1 cellular context compared by ENCODE assay signal in genomic region chr12:54081581-54082401, GRCh38.
TF ChIP-seq lines count a peak whose summit lies in the region.

No MANE protein-coding gene starts in this region.

TF ChIP-seq in HEK293, 187 proteins besides CTCF, POLR2A, EP300 and RAD21 (continued from another document):
- TF ChIP-seq PATZ1 (tag by site-specific recombination; IDR thresholded peaks at IDR 0.05): 0 out of 2 replicates have a peak, but pooled peaks have one; percentile 43
- TF ChIP-seq, protein P1, sequence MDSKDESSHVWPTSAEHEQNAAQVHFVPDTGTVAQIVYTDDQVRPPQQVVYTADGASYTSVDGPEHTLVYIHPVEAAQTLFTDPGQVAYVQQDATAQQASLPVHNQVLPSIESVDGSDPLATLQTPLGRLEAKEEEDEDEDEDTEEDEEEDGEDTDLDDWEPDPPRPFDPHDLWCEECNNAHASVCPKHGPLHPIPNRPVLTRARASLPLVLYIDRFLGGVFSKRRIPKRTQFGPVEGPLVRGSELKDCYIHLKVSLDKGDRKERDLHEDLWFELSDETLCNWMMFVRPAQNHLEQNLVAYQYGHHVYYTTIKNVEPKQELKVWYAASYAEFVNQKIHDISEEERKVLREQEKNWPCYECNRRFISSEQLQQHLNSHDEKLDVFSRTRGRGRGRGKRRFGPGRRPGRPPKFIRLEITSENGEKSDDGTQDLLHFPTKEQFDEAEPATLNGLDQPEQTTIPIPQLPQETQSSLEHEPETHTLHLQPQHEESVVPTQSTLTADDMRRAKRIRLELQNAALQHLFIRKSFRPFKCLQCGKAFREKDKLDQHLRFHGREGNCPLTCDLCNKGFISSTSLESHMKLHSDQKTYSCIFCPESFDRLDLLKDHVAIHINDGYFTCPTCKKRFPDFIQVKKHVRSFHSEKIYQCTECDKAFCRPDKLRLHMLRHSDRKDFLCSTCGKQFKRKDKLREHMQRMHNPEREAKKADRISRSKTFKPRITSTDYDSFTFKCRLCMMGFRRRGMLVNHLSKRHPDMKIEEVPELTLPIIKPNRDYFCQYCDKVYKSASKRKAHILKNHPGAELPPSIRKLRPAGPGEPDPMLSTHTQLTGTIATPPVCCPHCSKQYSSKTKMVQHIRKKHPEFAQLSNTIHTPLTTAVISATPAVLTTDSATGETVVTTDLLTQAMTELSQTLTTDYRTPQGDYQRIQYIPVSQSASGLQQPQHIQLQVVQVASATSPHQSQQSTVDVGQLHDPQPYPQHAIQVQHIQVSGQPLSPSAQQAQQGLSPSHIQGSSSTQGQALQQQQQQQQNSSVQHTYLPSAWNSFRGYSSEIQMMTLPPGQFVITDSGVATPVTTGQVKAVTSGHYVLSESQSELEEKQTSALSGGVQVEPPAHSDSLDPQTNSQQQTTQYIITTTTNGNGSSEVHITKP (tag by site-specific recombination; IDR thresholded peaks at IDR 0.05): 0 out of 2 replicates have a peak, but pooled peaks have one; percentile 7
- TF ChIP-seq ZBTB6 (tag by site-specific recombination; IDR thresholded peaks at IDR 0.05): peak; percentile 45; the same call in 1 of the 2 replicates
- 0 out of 2 replicates have a peak, but pooled peaks have one; percentile 24 for TF ChIP-seq HIC1 (tag by site-specific recombination; IDR thresholded peaks at IDR 0.05)
- TF ChIP-seq YY1 (tag by site-specific recombination; IDR thresholded peaks at IDR 0.05): 0 out of 2 replicates have a peak, but pooled peaks have one; percentile 55
- peak; percentile 75 for TF ChIP-seq ZNF394 (tag by site-specific recombination; IDR thresholded peaks at IDR 0.05; ENCODE audit: borderline replicate concordance)
- TF ChIP-seq ZFP37 (tag by site-specific recombination; IDR thresholded peaks at IDR 0.05): 0 out of 2 replicates have a peak, but pooled peaks have one; percentile 24
- peak; percentile 44; the same call in 1 of the 2 replicates for TF ChIP-seq PRDM1 (tag by site-specific recombination; IDR thresholded peaks at IDR 0.05)
- TF ChIP-seq, protein P2, sequence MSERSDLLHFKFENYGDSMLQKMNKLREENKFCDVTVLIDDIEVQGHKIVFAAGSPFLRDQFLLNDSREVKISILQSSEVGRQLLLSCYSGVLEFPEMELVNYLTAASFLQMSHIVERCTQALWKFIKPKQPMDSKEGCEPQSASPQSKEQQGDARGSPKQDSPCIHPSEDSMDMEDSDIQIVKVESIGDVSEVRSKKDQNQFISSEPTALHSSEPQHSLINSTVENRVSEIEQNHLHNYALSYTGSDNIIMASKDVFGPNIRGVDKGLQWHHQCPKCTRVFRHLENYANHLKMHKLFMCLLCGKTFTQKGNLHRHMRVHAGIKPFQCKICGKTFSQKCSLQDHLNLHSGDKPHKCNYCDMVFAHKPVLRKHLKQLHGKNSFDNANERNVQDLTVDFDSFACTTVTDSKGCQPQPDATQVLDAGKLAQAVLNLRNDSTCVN (tag by site-specific recombination; optimal IDR thresholded peaks at IDR 0.05): peak; percentile 30
- peak; percentile 28; the same call in 1 of the 2 replicates for TF ChIP-seq SP2 (tag by site-specific recombination; IDR thresholded peaks at IDR 0.05)
- peak; percentile 67 for TF ChIP-seq ZNF366 (tag by site-specific recombination; conservative IDR thresholded peaks at IDR 0.05)
- 0 out of 2 replicates have a peak, but pooled peaks have one; percentile 58 for TF ChIP-seq ZNF501 (tag by site-specific recombination; IDR thresholded peaks at IDR 0.05)
- TF ChIP-seq ZBTB17 (tag by site-specific recombination; IDR thresholded peaks at IDR 0.05): peak; percentile 90
- TF ChIP-seq, protein P3, sequence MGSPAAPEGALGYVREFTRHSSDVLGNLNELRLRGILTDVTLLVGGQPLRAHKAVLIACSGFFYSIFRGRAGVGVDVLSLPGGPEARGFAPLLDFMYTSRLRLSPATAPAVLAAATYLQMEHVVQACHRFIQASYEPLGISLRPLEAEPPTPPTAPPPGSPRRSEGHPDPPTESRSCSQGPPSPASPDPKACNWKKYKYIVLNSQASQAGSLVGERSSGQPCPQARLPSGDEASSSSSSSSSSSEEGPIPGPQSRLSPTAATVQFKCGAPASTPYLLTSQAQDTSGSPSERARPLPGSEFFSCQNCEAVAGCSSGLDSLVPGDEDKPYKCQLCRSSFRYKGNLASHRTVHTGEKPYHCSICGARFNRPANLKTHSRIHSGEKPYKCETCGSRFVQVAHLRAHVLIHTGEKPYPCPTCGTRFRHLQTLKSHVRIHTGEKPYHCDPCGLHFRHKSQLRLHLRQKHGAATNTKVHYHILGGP (tag by site-specific recombination; IDR thresholded peaks at IDR 0.05): peak; percentile 45; the same call in 1 of the 2 replicates
TF ChIP-seq in HEK293: peak in this region for 19; not testable (repeated sequence) for 168.
